Comparison of ENCODE assay signal across 11 cellular contexts in genomic region chr1:241408170-241408569, GRCh38. TPM values are rescaled to one million over a fixed set of nuclear protein-coding genes. Genes with fewer than 3 reads are reported as not detected.
DNase-seq lines count a peak whose midpoint lies in the region; FAIRE-seq and TF ChIP-seq lines count a peak whose summit lies in the region.
"Had no signal": no experiment of that assay in that cellular context is flagged by ENCODE, and none has a peak within 500 bp of the region (broad histone marks: within the 10 kb centered on the region; RNA-seq: fewer than 3 reads in every experiment).

No MANE protein-coding gene starts in this region.

- peak; percentile 22 for TF ChIP-seq CTCF in D721Med (IDR thresholded peaks at IDR 0.05; ENCODE audit: insufficient read depth, missing control alignments)
- TF ChIP-seq CTCF in adrenal gland (IDR thresholded peaks at IDR 0.05) = peak in 4 of 6 experiments; percentile 14 to 48 (median 28)
- no peak for TF ChIP-seq CTCF in ovary (IDR thresholded peaks at IDR 0.05)
- no peak for TF ChIP-seq CTCF in kidney (IDR thresholded peaks at IDR 0.05; ENCODE audit: borderline replicate concordance, extremely low read depth, insufficient read depth)

- H3K27me3 ChIP-seq in adrenal gland (no peaks in the 10 kb centered on the region), ovary (no peaks in the 10 kb centered on the region)
- H3K27me3 ChIP-seq: vagina had no signal

- H3K36me3 ChIP-seq in adrenal gland (replicated peaks in 1 of 2) = no peaks in the 10 kb centered on the region
- H3K36me3 ChIP-seq in ovary = no peaks in the 10 kb centered on the region
- no peaks in the 10 kb centered on the region for H3K36me3 ChIP-seq in kidney (ENCODE audit: control insufficient read depth in 1 of 2, insufficient read depth in 2 of 2, low read length in 2 of 2)
- H3K36me3 ChIP-seq: vagina had no signal

- no peaks in the 10 kb centered on the region for H3K9me3 ChIP-seq in adrenal gland (replicated peaks in 1 of 3)
- H3K9me3 ChIP-seq in ovary = no peaks in the 10 kb centered on the region
- no peaks in the 10 kb centered on the region for H3K9me3 ChIP-seq in kidney (ENCODE audit: control insufficient read depth in 1 of 2, low read length in 2 of 2)
- H3K9me3 ChIP-seq: vagina had no signal

- H3K27ac ChIP-seq in adrenal gland = no peak overlapping the region
- no peak overlapping the region for H3K27ac ChIP-seq in ovary
- H3K27ac ChIP-seq in kidney (ENCODE audit: low read depth in 2 of 2, low read length in 2 of 2) = no peak overlapping the region
- H3K27ac ChIP-seq: vagina had no signal

- WGBS in adrenal gland, 4 donors = 32 to 37% (median 34%) methylated on average over 3 of the region's 3 CpGs
- WGBS in ovary, 3 donors = 38 to 45% (median 38%) methylated on average over 3 of the region's 3 CpGs

- TF ChIP-seq POLR2A in adrenal gland (IDR thresholded peaks at IDR 0.05) (no peak), ovary (IDR thresholded peaks at IDR 0.05) (no peak)

- no peak overlapping the region for H3K9ac ChIP-seq in kidney (ENCODE audit: low read length in 2 of 2)

- no peak overlapping the region for H3K4me3 ChIP-seq in adrenal gland
- no peak overlapping the region for H3K4me3 ChIP-seq in ovary
- H3K4me3 ChIP-seq in kidney (ENCODE audit: low read length in 2 of 2) = no peak overlapping the region
- H3K4me3 ChIP-seq: vagina had no signal

- intact Hi-C loops in adrenal gland (cut with DNase I) (loop anchor here in 1 of 2 donors (10.0 kb wide), 1 partner anchor 443 kb away; no protein-coding TSS in a partner anchor), ovary (cut with DNase I) (no loop called here), kidney (cut with DNase I) (no loop called here)

- no peak for FAIRE-seq in D721Med (lab: Jason Lieb, UNC)
- no peak for FAIRE-seq in kidney (lab: Jason Lieb, UNC)

- TF ChIP-seq EP300 in ovary (IDR thresholded peaks at IDR 0.05) = no peak

- no peak for DNase-seq in D721Med (ENCODE audit: insufficient read length, low spot score)
- peak; percentile 22 for DNase-seq in NAMALWA (ENCODE audit: low spot score)
- DNase-seq in adrenal gland = no peak
- peak; percentile 39 for DNase-seq in left kidney (ENCODE audit: low read depth, low spot score)
- no peak for DNase-seq in C1 segment of cervical spinal cord (lab: John Stamatoyannopoulos, UW)
- DNase-seq in ovary = no peak
- no peak for DNase-seq in kidney
- no peak for DNase-seq in germinal center (ENCODE audit: low spot score)
- DNase-seq: NCI-H524 treated with DMSO at 0.1 percent for 48 hours had no signal

- H3K4me1 ChIP-seq in adrenal gland (replicated peaks in 1 of 2) (no peaks in the 10 kb centered on the region), ovary (ENCODE audit: insufficient read depth) (no peaks in the 10 kb centered on the region), kidney (ENCODE audit: control insufficient read depth in 1 of 2, insufficient read depth in 1 of 2, low read depth in 1 of 2, low read length in 2 of 2) (no peaks in the 10 kb centered on the region)
- H3K4me1 ChIP-seq: vagina had no signal

RNA-seq across cellular contexts. Expression of gene RGS7, which starts 51.2 kb away (rescaled TPM):
- total RNA-seq in adrenal gland (1 to 10 TPM; 1.1 to 6.1 (median 3.9) TPM), ovary (under 1 TPM in 6 of 7 donors, not detected in 1; 0.10 to 0.84 (median 0.37) TPM), kidney (not detected)
- polyA plus RNA-seq in adrenal gland (1 to 10 TPM; 2.5 to 5.6 (median 3.4) TPM), ovary (under 1 TPM; 0.27 to 1.00 TPM), kidney (ENCODE audit: insufficient read depth, low read depth, low replicate concordance) (3.6 TPM)
- total RNA-seq: T-helper 2 cell treated with Interferon-gamma antibody and Interleukin-4, amounts not matched to agents 100 ng/mL and 5 ng/mL, for 36 hours; vagina had no signal

Comparison
In these comparisons a context has a peak if more than half of its experiments do, and no peak if none do; other contexts are left out.
1. DNase-seq: peak in NAMALWA (single experiment) and left kidney (single experiment); none in D721Med (single experiment), adrenal gland (0 of 7), C1 segment of cervical spinal cord (0 of 14), ovary (0 of 5), kidney (single experiment) and germinal center (single experiment).
2. CTCF ChIP-seq: peak in D721Med (single experiment) and adrenal gland (4 of 6); none in ovary (0 of 3) and kidney (single experiment).